In the genomic region with DNA sequence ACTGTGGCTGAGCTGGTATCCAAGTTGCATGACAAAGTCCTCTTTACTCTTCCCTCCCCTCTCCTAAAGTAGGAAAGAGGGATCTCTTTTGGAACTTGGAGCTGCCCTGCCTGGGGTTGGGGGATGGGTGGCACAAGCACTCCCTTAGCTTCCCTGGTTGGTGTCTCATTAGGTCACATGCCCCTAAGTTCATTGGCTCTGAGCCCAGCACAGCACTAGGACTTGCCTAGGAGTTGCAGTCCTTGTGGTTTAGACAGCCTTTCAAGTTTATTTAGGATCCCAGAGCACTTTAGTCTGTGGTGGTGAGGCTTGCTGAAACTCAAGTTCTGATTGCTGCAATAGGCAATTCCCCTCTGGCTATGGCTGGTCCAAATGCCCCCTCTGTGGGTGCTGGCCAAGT, we compare ENCODE assay signal across 19 cellular contexts.
DNase-seq lines count a peak whose midpoint lies in the region.
"Had no signal": no experiment of that assay in that cellular context is flagged by ENCODE, and none has a peak within 500 bp of the region (broad histone marks: within the 10 kb centered on the region; RNA-seq: fewer than 3 reads in every experiment).

No MANE protein-coding gene starts in this region.

- no peak overlapping the region for H2BK5ac ChIP-seq in mesenchymal stem cell (ENCODE audit: low read depth, low read length, poor library complexity, severe bottlenecking)

- H2BK12ac ChIP-seq in mesenchymal stem cell (ENCODE audit: low read length in 2 of 2), result no peak overlapping the region

- no peaks in the 10 kb centered on the region for H3K4me1 ChIP-seq in mesenchymal stem cell (ENCODE audit: control insufficient read depth, insufficient read depth, low read depth, low read length)
- H3K4me1 ChIP-seq: SJSA1 had no signal

- no peak overlapping the region for H4K91ac ChIP-seq in mesenchymal stem cell (ENCODE audit: low read length)

- H4K8ac ChIP-seq in mesenchymal stem cell (ENCODE audit: low read length), result no peak overlapping the region

- H3K23ac ChIP-seq in mesenchymal stem cell (ENCODE audit: low read length in 2 of 2), result no peak overlapping the region

- H3K36me3 ChIP-seq in mesenchymal stem cell (ENCODE audit: control insufficient read depth in 1 of 2, insufficient read depth in 2 of 2, low read depth in 1 of 2, low read length in 2 of 2), result no peaks in the 10 kb centered on the region
- H3K36me3 ChIP-seq: MG63, SJSA1 had no signal

- no peaks in the 10 kb centered on the region for H3K27me3 ChIP-seq in mesenchymal stem cell (ENCODE audit: control insufficient read depth in 1 of 2, insufficient read depth in 1 of 2, low read length in 2 of 2)
- H3K27me3 ChIP-seq: MG63, SJSA1 had no signal

- no peaks in the 10 kb centered on the region for H3K79me1 ChIP-seq in mesenchymal stem cell (replicated peaks; ENCODE audit: low read length, poor library complexity, severe bottlenecking)

- H2BK120ac ChIP-seq in mesenchymal stem cell (ENCODE audit: low read depth, low read length), result no peak overlapping the region

- H3K9me3 ChIP-seq in mesenchymal stem cell (ENCODE audit: control insufficient read depth, low read length), result peaks cover 14% of the 10 kb centered on the region
- H3K9me3 ChIP-seq: MG63 had no signal

- no peak overlapping the region for H3K4me3 ChIP-seq in mesenchymal stem cell (ENCODE audit: insufficient read depth in 1 of 2, low read depth in 1 of 2, low read length in 2 of 2)
- H3K4me3 ChIP-seq: GM23248, MG63, SJSA1 had no signal

- H3K14ac ChIP-seq in mesenchymal stem cell (ENCODE audit: low read length in 2 of 2), result no peak overlapping the region

- no peak overlapping the region for H3K27ac ChIP-seq in mesenchymal stem cell (ENCODE audit: low read length, poor library complexity, severe bottlenecking)
- H3K27ac ChIP-seq: C4-2B, GM23248, SJSA1 had no signal

- H3K4ac ChIP-seq in mesenchymal stem cell (ENCODE audit: low read depth in 1 of 2, low read length in 2 of 2), result no peak overlapping the region

- no peak overlapping the region for H3K9ac ChIP-seq in mesenchymal stem cell (ENCODE audit: low read length)
- H3K9ac ChIP-seq: GM23248 had no signal

- no peak overlapping the region for H3K18ac ChIP-seq in mesenchymal stem cell (ENCODE audit: low read depth in 1 of 2, low read length in 2 of 2)

- DNase-seq in NCI-H2029 (lab: John Stamatoyannopoulos, UW), result peak; percentile 11
- no peak for DNase-seq in NCI-H2029 treated with DMSO at 0.1 percent for 48 hours (lab: John Stamatoyannopoulos, UW)
- DNase-seq in H4 (ENCODE audit: low spot score), result peak; percentile 100
- peak; percentile 47 for DNase-seq in T1000 (lab: John Stamatoyannopoulos, UW)
- peak; percentile 19 for DNase-seq in mesenchymal stem cell
- DNase-seq in dedifferentiated amniotic fluid mesenchymal stem cell (ENCODE audit: extremely low spot score), result no peak
- no peak for DNase-seq in activated effector memory CD4-positive, alpha-beta T cell treated with anti-CD3 and anti-CD28 coated beads, Interleukin-2, amount 50 U/mL, for 16 hours
- DNase-seq in stimulated activated CD4-positive, alpha-beta T cell treated with anti-CD3 and anti-CD28 coated beads, Interleukin-2, amount 100 ng/mL, for 48 hours, result no peak
- DNase-seq: GF-D8, GM23248, KG1, MG63, NCI-H1092, NCI-H146, NCI-H446 treated with DMSO at 0.1 percent for 48 hours, NCI-H774, PC-3 had no signal

- no peak overlapping the region for H3K4me2 ChIP-seq in mesenchymal stem cell (ENCODE audit: low read length, poor library complexity, severe bottlenecking)

- no peak overlapping the region for H2BK15ac ChIP-seq in mesenchymal stem cell (ENCODE audit: low read depth, poor library complexity, severe bottlenecking)

- H2AFZ ChIP-seq in mesenchymal stem cell (ENCODE audit: low read depth, low read length), result no peak overlapping the region
- H2AFZ ChIP-seq: GM23248 had no signal

- H2AK5ac ChIP-seq in mesenchymal stem cell (ENCODE audit: low read length, severe bottlenecking), result no peak overlapping the region

Comparison
In these comparisons a context has a peak if more than half of its experiments do, and no peak if none do; other contexts are left out.
1. DNase-seq: peak in NCI-H2029 (single experiment), H4 (single experiment), T1000 (single experiment) and mesenchymal stem cell (single experiment); none in NCI-H2029 treated with DMSO at 0.1 percent for 48 hours (single experiment), dedifferentiated amniotic fluid mesenchymal stem cell (single experiment), activated effector memory CD4-positive, alpha-beta T cell treated with anti-CD3 and anti-CD28 coated beads, Interleukin-2, amount 50 U/mL, for 16 hours (single experiment) and stimulated activated CD4-positive, alpha-beta T cell treated with anti-CD3 and anti-CD28 coated beads, Interleukin-2, amount 100 ng/mL, for 48 hours (0 of 2).